ENCODE assay signal across 15 cellular contexts in the genomic region with DNA sequence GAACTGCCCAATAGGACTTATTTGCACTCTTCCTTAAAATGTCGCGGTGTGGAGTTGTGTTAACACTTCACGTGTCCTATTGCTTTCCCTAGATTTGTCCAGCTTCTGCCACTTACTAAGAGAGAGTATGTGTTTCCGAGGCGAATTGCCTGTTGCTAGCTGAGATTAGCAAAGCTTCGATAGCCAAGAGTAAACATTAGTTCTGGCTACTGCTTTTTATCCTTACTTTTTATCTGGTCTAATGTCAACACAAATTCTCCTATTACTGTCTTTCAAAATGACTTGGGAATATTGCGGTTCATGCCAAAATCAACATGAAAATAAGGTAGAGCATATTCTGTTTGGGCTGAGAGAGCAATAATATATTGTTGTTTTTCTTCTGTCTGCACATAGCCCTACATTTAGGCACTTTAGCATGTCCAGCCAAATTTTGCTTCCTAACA.
DNase-seq lines count a peak whose midpoint lies in the region; ATAC-seq and TF ChIP-seq lines count a peak whose summit lies in the region.
"Had no signal": no experiment of that assay in that cellular context is flagged by ENCODE, and none has a peak within 500 bp of the region (broad histone marks: within the 10 kb centered on the region; RNA-seq: fewer than 3 reads in every experiment).

No MANE protein-coding gene starts in this region.

- H3K4me3 ChIP-seq in GM23248 (peak overlapping the region; percentile 18; the same call in 1 of the 2 replicates), astrocyte of the spinal cord (ENCODE audit: low read depth, low read length) (peak overlapping the region; percentile 9)
- H3K4me3 ChIP-seq: heart right ventricle, thoracic aorta had no signal

- H3K9me2 ChIP-seq in GM23248 (ENCODE audit: insufficient read depth), result no peaks in the 10 kb centered on the region

- no peak overlapping the region for H3K4me3 Mint-ChIP-seq in nephron progenitor cell
- no peak overlapping the region for H3K4me3 Mint-ChIP-seq in activated naive CD4-positive, alpha-beta T cell treated with anti-CD3 and anti-CD28 coated beads, Interleukin-2, amount 10 ng/mL, durations not matched to agents 7 days and 5 days
- H3K4me3 Mint-ChIP-seq: CD14-positive monocyte had no signal

- no peaks in the 10 kb centered on the region for H3K9me3 ChIP-seq in GM23248 (ENCODE audit: low read depth)
- H3K9me3 ChIP-seq: heart right ventricle, thoracic aorta had no signal

- no peak overlapping the region for H2AFZ ChIP-seq in GM23248

- 83 to 84% methylated on average over 7 of the region's 7 CpGs for WGBS in GM23248 (ENCODE audit: low coverage in 1 of 2, low lambda C conversion rate in 2 of 2, missing lambda C conversion rate in 2 of 2), 2 experiments

- H3K4me1 Mint-ChIP-seq in nephron progenitor cell, result peaks cover 9% of the 10 kb centered on the region
- no peaks in the 10 kb centered on the region for H3K4me1 Mint-ChIP-seq in activated naive CD4-positive, alpha-beta T cell treated with anti-CD3 and anti-CD28 coated beads, Interleukin-2, amount 10 ng/mL, durations not matched to agents 7 days and 5 days
- H3K4me1 Mint-ChIP-seq: CD14-positive monocyte had no signal

- peak overlapping the region; percentile 43 for H3K4me2 ChIP-seq in GM23248 (ENCODE audit: unreplicated experiment)

- peaks cover 43% of the 10 kb centered on the region for H3F3A ChIP-seq in GM23248 (ENCODE audit: insufficient read depth)

- DNase-seq in GM23248, result peak; percentile 15
- peak; percentile 78 for DNase-seq in NCI-H460 (ENCODE audit: extremely low read depth, low read depth)
- DNase-seq in astrocyte of the spinal cord (ENCODE audit: low read depth, low spot score), result no peak
- no peak for DNase-seq in nephron progenitor cell
- DNase-seq in activated naive CD4-positive, alpha-beta T cell treated with anti-CD3 and anti-CD28 coated beads, Interleukin-2, amount 10 ng/mL, durations not matched to agents 7 days and 5 days, result no peak
- no peak for DNase-seq in stimulated activated naive CD4-positive, alpha-beta T cell treated with Interleukin-2 at 50 U/mL for 16 hours (lab: John Stamatoyannopoulos, UW)
- no peak for DNase-seq in SW480 (ENCODE audit: low spot score)
- DNase-seq: activated naive CD4-positive, alpha-beta T cell treated with Interleukin-2 at 50 U/mL for 16 hours; caudate nucleus; heart right ventricle; NCI-H2171; SW 1271 had no signal

- in situ Hi-C loops in GM23248 (cut with MboI), result no loop called here
- in situ Hi-C loops in astrocyte of the spinal cord (cut with HindIII; ENCODE audit: low sequenced_read_pairs), result no loop called here

- no peaks in the 10 kb centered on the region for H4K20me1 ChIP-seq in GM23248 (ENCODE audit: insufficient read depth)

- H3K9ac ChIP-seq in GM23248, result peak overlapping the region; percentile 13; the same call in 1 of the 2 replicates

- TF ChIP-seq CTCF in astrocyte of the spinal cord (IDR thresholded peaks at IDR 0.05; ENCODE audit: low read depth, low read length), result no peak
- no peak for TF ChIP-seq CTCF in nephron progenitor cell (IDR thresholded peaks at IDR 0.05)

- no peaks in the 10 kb centered on the region for H3K36me3 Mint-ChIP-seq in nephron progenitor cell (ENCODE audit: low read depth)
- no peaks in the 10 kb centered on the region for H3K36me3 Mint-ChIP-seq in activated naive CD4-positive, alpha-beta T cell treated with anti-CD3 and anti-CD28 coated beads, Interleukin-2, amount 10 ng/mL, durations not matched to agents 7 days and 5 days
- H3K36me3 Mint-ChIP-seq: CD14-positive monocyte had no signal

- H3K27me3 ChIP-seq in GM23248 (replicated peaks; ENCODE audit: insufficient read depth), result no peaks in the 10 kb centered on the region
- H3K27me3 ChIP-seq: heart right ventricle had no signal

- H3K27me3 Mint-ChIP-seq in nephron progenitor cell (ENCODE audit: low read depth, poor library complexity), result peaks cover 2% of the 10 kb centered on the region
- peaks cover 5% of the 10 kb centered on the region for H3K27me3 Mint-ChIP-seq in activated naive CD4-positive, alpha-beta T cell treated with anti-CD3 and anti-CD28 coated beads, Interleukin-2, amount 10 ng/mL, durations not matched to agents 7 days and 5 days

- no peaks in the 10 kb centered on the region for H3K9me3 Mint-ChIP-seq in nephron progenitor cell
- H3K9me3 Mint-ChIP-seq in activated naive CD4-positive, alpha-beta T cell treated with anti-CD3 and anti-CD28 coated beads, Interleukin-2, amount 10 ng/mL, durations not matched to agents 7 days and 5 days, result no peaks in the 10 kb centered on the region

- peak overlapping the region; percentile 74 for H3K27ac ChIP-seq in GM23248
- H3K27ac ChIP-seq: heart right ventricle, thoracic aorta had no signal

- H3K27ac Mint-ChIP-seq in nephron progenitor cell, result peak overlapping the region; percentile 75
- H3K27ac Mint-ChIP-seq in activated naive CD4-positive, alpha-beta T cell treated with anti-CD3 and anti-CD28 coated beads, Interleukin-2, amount 10 ng/mL, durations not matched to agents 7 days and 5 days, result no peak overlapping the region
- H3K27ac Mint-ChIP-seq: CD14-positive monocyte had no signal

- no peak for ATAC-seq in esophagus mucosa
- ATAC-seq: heart right ventricle had no signal

- H3K36me3 ChIP-seq in GM23248 (ENCODE audit: low read depth), result no peaks in the 10 kb centered on the region
- H3K36me3 ChIP-seq: heart right ventricle, thoracic aorta had no signal

- H3K79me2 ChIP-seq in GM23248 (ENCODE audit: insufficient read depth), result no peaks in the 10 kb centered on the region

- CTCF ChIA-PET in activated naive CD4-positive, alpha-beta T cell treated with anti-CD3 and anti-CD28 coated beads, Interleukin-2, amount 10 ng/mL, durations not matched to agents 7 days and 5 days (lab: Charles Lee), result no interaction called here

- H3K4me1 ChIP-seq in GM23248 (ENCODE audit: insufficient read depth), result peaks cover 48% of the 10 kb centered on the region
- H3K4me1 ChIP-seq: heart right ventricle had no signal

Comparison
In these comparisons a context has a peak if more than half of its experiments do, and no peak if none do; other contexts are left out.
1. DNase-seq: peak in GM23248 (single experiment) and NCI-H460 (single experiment); none in astrocyte of the spinal cord (single experiment), nephron progenitor cell (single experiment), activated naive CD4-positive, alpha-beta T cell treated with anti-CD3 and anti-CD28 coated beads, Interleukin-2, amount 10 ng/mL, durations not matched to agents 7 days and 5 days (single experiment), stimulated activated naive CD4-positive, alpha-beta T cell treated with Interleukin-2 at 50 U/mL for 16 hours (single experiment) and SW480 (single experiment).